1 cellular context compared by ENCODE assay signal in genomic region chr17:7440113-7440822, GRCh38.
TF ChIP-seq lines count a peak whose summit lies in the region.

No MANE protein-coding gene starts in this region.

TF ChIP-seq in SK-N-SH, 30 proteins besides CTCF, POLR2A, EP300 and RAD21 (continued from another document):
- TF ChIP-seq TCF12 (IDR thresholded peaks at IDR 0.05) (no peak), RXRA (IDR thresholded peaks at IDR 0.05; ENCODE audit: borderline replicate concordance, low read depth) (no peak), NRF1 (IDR thresholded peaks at IDR 0.05; ENCODE audit: low read depth, low read length) (no peak), USF1 (IDR thresholded peaks at IDR 0.05; ENCODE audit: borderline replicate concordance, low read depth) (peak; percentile 85), TAF1 (IDR thresholded peaks at IDR 0.05; ENCODE audit: borderline replicate concordance, low read depth, low read length) (no peak), ZBTB33 (IDR thresholded peaks at IDR 0.05; ENCODE audit: borderline replicate concordance, low read depth) (peak; percentile 94), MXI1 (IDR thresholded peaks at IDR 0.05; ENCODE audit: low read depth, low read length) (no peak; the same call in 1 of the 2 replicates), REST (IDR thresholded peaks at IDR 0.05; ENCODE audit: low read depth, low read length) (no peak), MAX (IDR thresholded peaks at IDR 0.05; ENCODE audit: low read depth) (no peak)
